Comparison of ENCODE assay signal across 19 cellular contexts in genomic region chr3:196514350-196514716, GRCh38. TPM values are rescaled to one million over a fixed set of nuclear protein-coding genes. Genes with fewer than 3 reads are reported as not detected.
DNase-seq lines count a peak whose midpoint lies in the region; ATAC-seq and TF ChIP-seq lines count a peak whose summit lies in the region.
"Had no signal": no experiment of that assay in that cellular context is flagged by ENCODE, and none has a peak within 500 bp of the region (broad histone marks: within the 10 kb centered on the region; RNA-seq: fewer than 3 reads in every experiment).

No MANE protein-coding gene starts in this region.

- H3K36me3 ChIP-seq in left ventricle myocardium inferior: no peaks in the 10 kb centered on the region
- H3K36me3 ChIP-seq in MM.1S (replicated peaks; ENCODE audit: insufficient read depth, low read length): no peaks in the 10 kb centered on the region
- no peaks in the 10 kb centered on the region for H3K36me3 ChIP-seq in skeletal muscle tissue (ENCODE audit: control insufficient read depth in 3 of 3, insufficient read depth in 3 of 3, low read length in 3 of 3)
- H3K36me3 ChIP-seq: HAP-1 had no signal

- H3K9ac ChIP-seq in MM.1S (ENCODE audit: low read length): no peak overlapping the region
- peak overlapping the region; percentile 61 to 85 (median 71) for H3K9ac ChIP-seq in skeletal muscle tissue (ENCODE audit: low read depth in 1 of 3, low read length in 3 of 3)

- H3K27me3 ChIP-seq in left ventricle myocardium inferior (ENCODE audit: low read depth) (no peaks in the 10 kb centered on the region), MM.1S (replicated peaks; ENCODE audit: insufficient read depth, low read length) (no peaks in the 10 kb centered on the region), right cardiac atrium (ENCODE audit: control insufficient read depth, insufficient read depth) (no peaks in the 10 kb centered on the region), skeletal muscle tissue (ENCODE audit: control insufficient read depth in 3 of 3, insufficient read depth in 3 of 3, low read length in 3 of 3) (no peaks in the 10 kb centered on the region)

- H3K4me1 ChIP-seq in left ventricle myocardium inferior: peaks cover 11% of the 10 kb centered on the region
- H3K4me1 ChIP-seq in MM.1S (ENCODE audit: low read length): peaks cover 43% of the 10 kb centered on the region
- H3K4me1 ChIP-seq in right cardiac atrium (ENCODE audit: control insufficient read depth, insufficient read depth, low read length): no peaks in the 10 kb centered on the region
- peaks cover 0 to 22% (median 6%) of the 10 kb centered on the region in 3 donors for H3K4me1 ChIP-seq in skeletal muscle tissue (ENCODE audit: control insufficient read depth in 3 of 3, insufficient read depth in 3 of 3, low read length in 3 of 3)
- H3K4me1 ChIP-seq: A549 had no signal

- H3K9me3 ChIP-seq in left ventricle myocardium inferior (replicated peaks) (peaks cover 17% of the 10 kb centered on the region), MM.1S (replicated peaks; ENCODE audit: insufficient read depth, low read length) (no peaks in the 10 kb centered on the region), right cardiac atrium (ENCODE audit: control insufficient read depth, low read length) (peaks cover 2% of the 10 kb centered on the region), skeletal muscle tissue (ENCODE audit: control insufficient read depth in 3 of 3, low read length in 3 of 3) (peaks cover 0 to 5% (median 3%) of the 10 kb centered on the region in 3 donors)

- peak overlapping the region; percentile 55; the same call in 1 of the 2 replicates for H3K4me2 ChIP-seq in MM.1S (ENCODE audit: low read depth, low read length)
- H3K4me2 ChIP-seq: A549 had no signal

- no peaks in the 10 kb centered on the region for H3K79me2 ChIP-seq in MM.1S (ENCODE audit: low read length)

- H4K20me1 ChIP-seq in MM.1S (ENCODE audit: insufficient read depth, low read length): no peaks in the 10 kb centered on the region

- intact Hi-C loops in left ventricle myocardium inferior (cut with micrococcal nuclease): loop anchor here (10.0 kb wide), 1 partner anchor 260 kb away; no protein-coding TSS in a partner anchor
- intact Hi-C loops in left ventricle myocardium superior (cut with micrococcal nuclease): no loop called here
- intact Hi-C loops in right cardiac atrium (cut with DNase I): loop anchor here in 2 of 4 donors (10.0 kb wide), 2 partner anchors 250 to 260 kb away; no protein-coding TSS in a partner anchor

- H2AFZ ChIP-seq in MM.1S (ENCODE audit: low read length): no peak overlapping the region

- H3K4me3 ChIP-seq in left ventricle myocardium inferior: peak overlapping the region; percentile 61
- H3K4me3 ChIP-seq in MM.1S (ENCODE audit: low read length): no peak overlapping the region
- H3K4me3 ChIP-seq in right cardiac atrium (ENCODE audit: low read length): no peak overlapping the region
- peak overlapping the region; percentile 62 to 79 (median 78) for H3K4me3 ChIP-seq in skeletal muscle tissue (ENCODE audit: low read length in 3 of 3)
- H3K4me3 ChIP-seq: A549, HAP-1 had no signal

- H3K27ac ChIP-seq in left ventricle myocardium inferior (replicated peaks) (peak overlapping the region; percentile 89), MM.1S (ENCODE audit: low read length) (peak overlapping the region; percentile 61; the same call in 1 of the 2 replicates), right cardiac atrium (ENCODE audit: low read length) (peak overlapping the region; percentile 42), skeletal muscle tissue (ENCODE audit: low read depth, low read length) (peak overlapping the region; percentile 86)
- H3K27ac ChIP-seq: A549 had no signal

- 97% methylated on average over 1 of the region's 1 CpG for WGBS in right cardiac atrium

- TF ChIP-seq CTCF in left ventricle myocardium inferior (IDR thresholded peaks at IDR 0.05; ENCODE audit: borderline replicate concordance) (no peak), MM.1S (IDR thresholded peaks at IDR 0.05; ENCODE audit: low read length) (no peak)

- H3K9me2 ChIP-seq in MM.1S (replicated peaks; ENCODE audit: insufficient read depth, low read length): no peaks in the 10 kb centered on the region

- peaks cover 23% of the 10 kb centered on the region for H3F3A ChIP-seq in MM.1S (ENCODE audit: insufficient read depth, low read length)

- ATAC-seq in left ventricle myocardium superior (no peak), right cardiac atrium (no peak), HG03457 (IDR thresholded peaks at IDR 0.05; ENCODE audit: unreplicated experiment) (no peak)
- ATAC-seq: A549; CD8-positive, alpha-beta T cell; HepG2 had no signal

- no peak for DNase-seq in left ventricle myocardium inferior
- no peak for DNase-seq in left ventricle myocardium superior
- DNase-seq in MM.1S: no peak
- DNase-seq in right cardiac atrium: no peak
- DNase-seq in GDM1 (lab: John Stamatoyannopoulos, UW): no peak
- DNase-seq in GM19240 (ENCODE audit: insufficient read length, low spot score): no peak
- DNase-seq: CD8-positive, alpha-beta T cell; COR-L47; DMS153; DMS79 treated with DMSO at 0.1 percent for 48 hours had no signal

RNA-seq across cellular contexts. Expression of gene SMCO1, which starts 0.8 kb away (rescaled TPM):
- total RNA-seq in left ventricle myocardium inferior: 73.0 TPM
- 110 TPM for total RNA-seq in left ventricle myocardium superior
- 10 to 100 TPM; 12.1 to 48.1 (median 34.7) TPM for total RNA-seq in right cardiac atrium
- 46.1 TPM for polyA plus RNA-seq in right cardiac atrium
- total RNA-seq in skeletal muscle tissue: 3.7 TPM
- total RNA-seq: CD8-positive, alpha-beta T cell; H1; HepG2 had no signal
- polyA plus RNA-seq: A549, AG04450, BJ, CD14-positive monocyte, HepG2 had no signal

RNA-seq across cellular contexts. Expression of gene RNF168, which starts 10.8 kb away (rescaled TPM):
- total RNA-seq in left ventricle myocardium inferior (18.9 TPM), left ventricle myocardium superior (23.2 TPM), right cardiac atrium (10 to 100 TPM; 18.5 to 24.9 (median 22.6) TPM), skeletal muscle tissue (12.0 TPM)
- polyA plus RNA-seq in right cardiac atrium: 6.8 TPM

RNA-seq across cellular contexts. Expression of gene WDR53, which starts 54.0 kb away (rescaled TPM):
- 10.0 TPM for total RNA-seq in left ventricle myocardium inferior
- total RNA-seq in left ventricle myocardium superior: 7.6 TPM
- 10 to 100 TPM in 2 of 4 donors, 1 to 10 TPM in 2; 8.3 to 10.2 (median 9.6) TPM for total RNA-seq in right cardiac atrium
- polyA plus RNA-seq in right cardiac atrium: 10.3 TPM
- 6.8 TPM for total RNA-seq in skeletal muscle tissue

RNA-seq across cellular contexts. Expression of gene FBXO45, which starts 54.1 kb away (rescaled TPM):
- total RNA-seq in left ventricle myocardium inferior (7.3 TPM), left ventricle myocardium superior (9.1 TPM), right cardiac atrium (1 to 10 TPM; 4.9 to 7.6 (median 6.9) TPM), skeletal muscle tissue (11.5 TPM)
- polyA plus RNA-seq in right cardiac atrium: 3.0 TPM

Comparison
In these comparisons a context has a peak if more than half of its experiments do, and no peak if none do; other contexts are left out.
1. H3K4me3 ChIP-seq: peak in left ventricle myocardium inferior (single experiment) and skeletal muscle tissue (3 of 3); none in MM.1S (single experiment) and right cardiac atrium (single experiment).
2. Peak in every context shown above with its lines, with median percentiles within 50 percentile points of each other: H3K27ac ChIP-seq.